In the genomic region with DNA sequence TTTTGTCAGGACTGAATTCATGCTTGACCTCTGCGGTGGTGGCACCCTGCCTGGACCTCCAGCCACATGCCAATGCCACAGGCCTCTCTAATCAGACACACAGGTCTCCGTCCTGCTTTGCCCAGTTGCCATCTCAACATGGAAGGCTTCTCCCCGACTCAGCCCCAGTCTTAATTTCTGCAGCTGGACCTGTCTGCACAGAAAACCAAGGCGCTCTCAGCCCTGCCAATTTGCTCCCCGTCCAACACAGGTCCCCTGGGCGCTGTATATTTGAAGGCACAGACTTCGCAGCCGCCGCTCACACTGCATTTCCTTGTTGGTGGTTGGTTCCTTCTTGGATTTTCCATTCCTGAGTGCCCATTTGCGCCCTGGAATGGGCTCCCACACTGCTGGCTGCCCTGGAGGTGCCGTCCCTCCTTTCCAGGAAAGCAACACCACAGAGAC, we compare ENCODE assay signal across 1 cellular context.
TF ChIP-seq lines count a peak whose summit lies in the region.

No MANE protein-coding gene starts in this region.

TF ChIP-seq in WTC11, 78 proteins besides CTCF, POLR2A, EP300 and RAD21:
- TF ChIP-seq, protein P1, sequence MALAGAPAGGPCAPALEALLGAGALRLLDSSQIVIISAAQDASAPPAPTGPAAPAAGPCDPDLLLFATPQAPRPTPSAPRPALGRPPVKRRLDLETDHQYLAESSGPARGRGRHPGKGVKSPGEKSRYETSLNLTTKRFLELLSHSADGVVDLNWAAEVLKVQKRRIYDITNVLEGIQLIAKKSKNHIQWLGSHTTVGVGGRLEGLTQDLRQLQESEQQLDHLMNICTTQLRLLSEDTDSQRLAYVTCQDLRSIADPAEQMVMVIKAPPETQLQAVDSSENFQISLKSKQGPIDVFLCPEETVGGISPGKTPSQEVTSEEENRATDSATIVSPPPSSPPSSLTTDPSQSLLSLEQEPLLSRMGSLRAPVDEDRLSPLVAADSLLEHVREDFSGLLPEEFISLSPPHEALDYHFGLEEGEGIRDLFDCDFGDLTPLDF (CRISPR knock-in tag; IDR thresholded peaks at IDR 0.05): no peak
- no peak for TF ChIP-seq JUN (CRISPR knock-in tag; IDR thresholded peaks at IDR 0.05)
- TF ChIP-seq ZNF232 (CRISPR knock-in tag; IDR thresholded peaks at IDR 0.05): 0 out of 2 replicates have a peak, but pooled peaks have one; percentile 26
- no peak for TF ChIP-seq CREM (CRISPR knock-in tag; IDR thresholded peaks at IDR 0.05)
